Comparison of ENCODE assay signal across 2 cellular contexts in genomic region chr6:12350644-12351173, GRCh38.
TF ChIP-seq lines count a peak whose summit lies in the region.

No MANE protein-coding gene starts in this region.

TF ChIP-seq in A549, 52 proteins besides CTCF, POLR2A, EP300 and RAD21 (continued from another document):
- TF ChIP-seq REST (IDR thresholded peaks at IDR 0.05) (no peak), ESRRA (IDR thresholded peaks at IDR 0.05; ENCODE audit: borderline replicate concordance, low read length) (no peak), JUNB (IDR thresholded peaks at IDR 0.05) (no peak), MYC (IDR thresholded peaks at IDR 0.05; ENCODE audit: borderline replicate concordance, low read length) (no peak), RCOR1 (IDR thresholded peaks at IDR 0.05; ENCODE audit: low read depth, low read length) (no peak), ZSCAN20 (CRISPR knock-in tag; IDR thresholded peaks at IDR 0.05) (no peak), RNF2 (IDR thresholded peaks at IDR 0.05; ENCODE audit: borderline replicate concordance, low read depth) (no peak), FOXS1 (CRISPR knock-in tag; IDR thresholded peaks at IDR 0.05) (no peak), FOSB (CRISPR knock-in tag; IDR thresholded peaks at IDR 0.05) (no peak), NPAS2 (CRISPR knock-in tag; IDR thresholded peaks at IDR 0.05; ENCODE audit: borderline replicate concordance) (no peak), SREBF2 (IDR thresholded peaks at IDR 0.05) (no peak), MAX (IDR thresholded peaks at IDR 0.05) (no peak)

TF ChIP-seq in H1, 55 proteins besides CTCF, POLR2A, EP300 and RAD21 (continued from another document):
- TF ChIP-seq CHD7 (IDR thresholded peaks at IDR 0.05; ENCODE audit: insufficient replicate concordance, low read length) (no peak), ATF2 (IDR thresholded peaks at IDR 0.05; ENCODE audit: low read length) (no peak), ASH2L (IDR thresholded peaks at IDR 0.05; ENCODE audit: low read length) (no peak), GTF2F1 (IDR thresholded peaks at IDR 0.05; ENCODE audit: borderline replicate concordance, low read depth, low read length) (no peak), KDM1A (IDR thresholded peaks at IDR 0.05; ENCODE audit: borderline replicate concordance, low read length) (no peak), BACH1 (IDR thresholded peaks at IDR 0.05; ENCODE audit: low read length) (no peak), CBX8 (IDR thresholded peaks at IDR 0.05; ENCODE audit: borderline replicate concordance, low read depth, low read length) (no peak), SP4 (IDR thresholded peaks at IDR 0.05; ENCODE audit: low read length) (no peak)
TF ChIP-seq in H1: peak in this region for 0.
